1 cellular context compared by ENCODE assay signal in the genomic region with DNA sequence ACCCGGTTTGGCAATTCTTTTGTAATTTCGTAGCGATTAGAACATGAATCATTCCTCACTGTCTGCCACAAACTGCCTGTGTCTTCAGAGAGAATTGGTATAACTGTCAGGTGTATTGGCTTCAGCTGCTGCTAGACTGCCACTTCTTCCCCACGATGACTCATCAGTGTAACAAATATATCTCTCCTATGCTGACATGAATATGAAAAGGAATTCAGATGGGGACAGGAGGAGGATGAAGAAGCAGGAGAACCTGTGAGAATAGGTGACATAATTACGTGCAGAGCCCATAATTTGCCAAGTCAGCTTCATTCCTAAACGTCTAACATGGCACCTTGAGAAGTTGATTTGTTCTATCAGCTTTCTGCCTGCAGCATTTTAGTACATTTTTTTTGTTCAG.
TF ChIP-seq lines count a peak whose summit lies in the region.

No MANE protein-coding gene starts in this region.

TF ChIP-seq in SK-N-SH, 30 proteins besides CTCF, POLR2A, EP300 and RAD21 (continued from another document):
- TF ChIP-seq, protein P1, sequence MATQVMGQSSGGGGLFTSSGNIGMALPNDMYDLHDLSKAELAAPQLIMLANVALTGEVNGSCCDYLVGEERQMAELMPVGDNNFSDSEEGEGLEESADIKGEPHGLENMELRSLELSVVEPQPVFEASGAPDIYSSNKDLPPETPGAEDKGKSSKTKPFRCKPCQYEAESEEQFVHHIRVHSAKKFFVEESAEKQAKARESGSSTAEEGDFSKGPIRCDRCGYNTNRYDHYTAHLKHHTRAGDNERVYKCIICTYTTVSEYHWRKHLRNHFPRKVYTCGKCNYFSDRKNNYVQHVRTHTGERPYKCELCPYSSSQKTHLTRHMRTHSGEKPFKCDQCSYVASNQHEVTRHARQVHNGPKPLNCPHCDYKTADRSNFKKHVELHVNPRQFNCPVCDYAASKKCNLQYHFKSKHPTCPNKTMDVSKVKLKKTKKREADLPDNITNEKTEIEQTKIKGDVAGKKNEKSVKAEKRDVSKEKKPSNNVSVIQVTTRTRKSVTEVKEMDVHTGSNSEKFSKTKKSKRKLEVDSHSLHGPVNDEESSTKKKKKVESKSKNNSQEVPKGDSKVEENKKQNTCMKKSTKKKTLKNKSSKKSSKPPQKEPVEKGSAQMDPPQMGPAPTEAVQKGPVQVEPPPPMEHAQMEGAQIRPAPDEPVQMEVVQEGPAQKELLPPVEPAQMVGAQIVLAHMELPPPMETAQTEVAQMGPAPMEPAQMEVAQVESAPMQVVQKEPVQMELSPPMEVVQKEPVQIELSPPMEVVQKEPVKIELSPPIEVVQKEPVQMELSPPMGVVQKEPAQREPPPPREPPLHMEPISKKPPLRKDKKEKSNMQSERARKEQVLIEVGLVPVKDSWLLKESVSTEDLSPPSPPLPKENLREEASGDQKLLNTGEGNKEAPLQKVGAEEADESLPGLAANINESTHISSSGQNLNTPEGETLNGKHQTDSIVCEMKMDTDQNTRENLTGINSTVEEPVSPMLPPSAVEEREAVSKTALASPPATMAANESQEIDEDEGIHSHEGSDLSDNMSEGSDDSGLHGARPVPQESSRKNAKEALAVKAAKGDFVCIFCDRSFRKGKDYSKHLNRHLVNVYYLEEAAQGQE (IDR thresholded peaks at IDR 0.05; ENCODE audit: low read depth, low read length): no peak
